Comparison of ENCODE assay signal across 9 cellular contexts in the genomic region with DNA sequence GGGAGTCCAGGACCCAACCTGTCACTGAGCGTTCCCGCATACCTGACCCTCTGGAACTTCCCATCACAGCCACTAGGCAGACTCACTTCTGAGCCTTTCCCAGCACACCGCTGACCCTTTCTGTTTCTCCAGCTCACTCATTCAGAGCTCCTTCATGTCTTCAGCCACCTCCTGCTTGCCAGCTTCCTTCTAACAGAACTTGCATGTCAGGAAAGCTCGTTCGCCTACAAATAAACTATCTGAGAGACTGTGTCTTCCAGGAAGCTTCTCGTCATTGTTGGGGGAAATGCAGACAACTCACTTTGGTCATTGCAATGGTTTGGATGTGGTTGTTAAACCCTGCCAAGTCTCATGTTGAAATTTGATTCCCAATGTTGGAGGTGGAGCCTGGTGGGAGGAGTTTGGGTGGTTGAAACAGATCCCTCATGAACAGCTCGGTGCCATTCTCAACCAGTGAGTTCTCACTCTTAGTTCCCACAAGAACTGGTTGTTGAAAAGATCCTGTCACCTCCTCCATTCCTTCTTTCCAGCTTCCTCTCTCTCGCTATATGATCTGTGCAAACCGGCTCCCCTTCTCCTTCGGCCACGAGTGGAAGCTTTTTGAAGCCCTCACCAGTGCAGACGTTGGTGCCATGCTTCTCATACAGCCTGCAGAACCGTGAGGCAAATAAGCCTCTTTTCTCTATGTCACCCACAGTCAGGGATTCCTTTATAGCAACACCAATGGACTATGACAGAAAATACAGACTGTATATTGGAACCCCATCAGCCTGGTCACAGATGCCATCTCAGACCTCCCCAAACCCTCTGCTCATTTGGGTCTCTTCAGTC. TPM values are rescaled to one million over a fixed set of nuclear protein-coding genes. Genes with fewer than 3 reads are reported as not detected.
DNase-seq lines count a peak whose midpoint lies in the region; ATAC-seq and TF ChIP-seq lines count a peak whose summit lies in the region.
"Had no signal": no experiment of that assay in that cellular context is flagged by ENCODE, and none has a peak within 500 bp of the region (broad histone marks: within the 10 kb centered on the region; RNA-seq: fewer than 3 reads in every experiment).

No MANE protein-coding gene starts in this region.

- H3K4me3 Mint-ChIP-seq in activated CD8-positive, alpha-beta T cell treated with anti-CD3 and anti-CD28 coated beads for 36 hours, result no peak overlapping the region
- H3K4me3 Mint-ChIP-seq in activated T-cell treated with anti-CD3 and anti-CD28 coated beads, Interleukin-2, amount 50 U/mL, for 4 hours, result no peak overlapping the region

- no peak overlapping the region for H3K27ac Mint-ChIP-seq in activated CD8-positive, alpha-beta T cell treated with anti-CD3 and anti-CD28 coated beads for 36 hours

- CTCF ChIA-PET in activated CD8-positive, alpha-beta T cell treated with anti-CD3 and anti-CD28 coated beads for 36 hours (lab: Charles Lee), result interaction anchor here (0.8 to 1.6 kb wide), 4 partner anchors 13 to 97 kb away, joined by 3 to 4 read pairs (median 3); no protein-coding TSS in a partner anchor

- H3K27me3 Mint-ChIP-seq in activated CD8-positive, alpha-beta T cell treated with anti-CD3 and anti-CD28 coated beads for 36 hours, result peaks cover 26% of the 10 kb centered on the region
- H3K27me3 Mint-ChIP-seq in activated T-cell treated with anti-CD3 and anti-CD28 coated beads, Interleukin-2, amount 50 U/mL, for 4 hours (ENCODE audit: low read depth), result peaks cover 28% of the 10 kb centered on the region

- H3K36me3 Mint-ChIP-seq in activated CD8-positive, alpha-beta T cell treated with anti-CD3 and anti-CD28 coated beads for 36 hours (ENCODE audit: low read depth), result no peaks in the 10 kb centered on the region
- H3K36me3 Mint-ChIP-seq in activated T-cell treated with anti-CD3 and anti-CD28 coated beads, Interleukin-2, amount 50 U/mL, for 4 hours (ENCODE audit: insufficient read depth), result no peaks in the 10 kb centered on the region

- DNase-seq in Right ventricle myocardium inferior (ENCODE audit: missing footprints), result no peak
- DNase-seq in cardiac septum (ENCODE audit: low spot score), result no peak
- DNase-seq in choroid plexus epithelial cell (ENCODE audit: low read depth), result peak; percentile 81
- peak; percentile 87 for DNase-seq in left kidney (ENCODE audit: low read depth, low spot score)
- no peak for DNase-seq in NK-92 treated with Interleukin-12 subunit alpha and Interleukin-12 subunit beta, amount 100 ng/mL, for 24 hours (lab: John Stamatoyannopoulos, UW)
- no peak for DNase-seq in stimulated activated CD4-positive, alpha-beta T cell treated with anti-CD3 and anti-CD28 coated beads, Interleukin-15, amount 100 ng/mL, for 24 hours
- DNase-seq in activated CD8-positive, alpha-beta T cell treated with anti-CD3 and anti-CD28 coated beads for 36 hours, result no peak
- no peak for DNase-seq in activated T-cell treated with anti-CD3 and anti-CD28 coated beads, Interleukin-2, amount 50 U/mL, for 4 hours

- intact Hi-C loops in Right ventricle myocardium inferior (cut with DNase I) (no loop called here), cardiac septum (cut with DNase I) (no loop called here)
- intact Hi-C loops in activated CD8-positive, alpha-beta T cell treated with anti-CD3 and anti-CD28 coated beads for 36 hours (cut with micrococcal nuclease), result no loop called here

- peak; percentile 71 for ATAC-seq in Right ventricle myocardium inferior
- ATAC-seq in activated CD8-positive, alpha-beta T cell treated with anti-CD3 and anti-CD28 coated beads for 36 hours, result no peak
- ATAC-seq in activated T-cell treated with anti-CD3 and anti-CD28 coated beads, Interleukin-2, amount 50 U/mL, for 4 hours, result no peak

- no peaks in the 10 kb centered on the region for H3K9me3 Mint-ChIP-seq in activated CD8-positive, alpha-beta T cell treated with anti-CD3 and anti-CD28 coated beads for 36 hours
- no peaks in the 10 kb centered on the region for H3K9me3 Mint-ChIP-seq in activated T-cell treated with anti-CD3 and anti-CD28 coated beads, Interleukin-2, amount 50 U/mL, for 4 hours

- TF ChIP-seq CTCF in choroid plexus epithelial cell (conservative IDR thresholded peaks at IDR 0.05; ENCODE audit: low read depth, low read length), result peak; percentile 43
- no peak for TF ChIP-seq CTCF in activated CD8-positive, alpha-beta T cell treated with anti-CD3 and anti-CD28 coated beads for 36 hours (IDR thresholded peaks at IDR 0.05)

- H3K4me3 ChIP-seq in choroid plexus epithelial cell (ENCODE audit: low read depth, low read length), result peak overlapping the region; percentile 42
- H3K4me3 ChIP-seq: BLaER1 had no signal

- H3K4me1 Mint-ChIP-seq in activated CD8-positive, alpha-beta T cell treated with anti-CD3 and anti-CD28 coated beads for 36 hours (ENCODE audit: low read depth), result peaks cover 7% of the 10 kb centered on the region
- H3K4me1 Mint-ChIP-seq in activated T-cell treated with anti-CD3 and anti-CD28 coated beads, Interleukin-2, amount 50 U/mL, for 4 hours (ENCODE audit: low read depth), result no peaks in the 10 kb centered on the region

- POLR2A ChIA-PET in activated CD8-positive, alpha-beta T cell treated with anti-CD3 and anti-CD28 coated beads for 36 hours (lab: Charles Lee), result interaction anchor here (0.7 kb wide), 1 partner anchor 299 kb away, joined by 3 read pairs; no protein-coding TSS in a partner anchor

RNA-seq across cellular contexts. Expression of a gene that starts 1.4 kb away (rescaled TPM):
- not detected for total RNA-seq in Right ventricle myocardium inferior
- not detected for total RNA-seq in cardiac septum
- not detected for total RNA-seq in activated CD8-positive, alpha-beta T cell treated with anti-CD3 and anti-CD28 coated beads for 36 hours
- total RNA-seq in activated T-cell treated with anti-CD3 and anti-CD28 coated beads, Interleukin-2, amount 50 U/mL, for 4 hours, result not detected

RNA-seq across cellular contexts. Expression of a gene that starts 28.1 kb away (rescaled TPM):
- total RNA-seq in Right ventricle myocardium inferior (0.14 TPM), cardiac septum (not detected)
- total RNA-seq in activated CD8-positive, alpha-beta T cell treated with anti-CD3 and anti-CD28 coated beads for 36 hours, result not detected
- not detected for total RNA-seq in activated T-cell treated with anti-CD3 and anti-CD28 coated beads, Interleukin-2, amount 50 U/mL, for 4 hours

RNA-seq across cellular contexts. Expression of a gene that starts 41.4 kb away (rescaled TPM):
- total RNA-seq in Right ventricle myocardium inferior (not detected), cardiac septum (not detected)
- not detected for total RNA-seq in activated CD8-positive, alpha-beta T cell treated with anti-CD3 and anti-CD28 coated beads for 36 hours
- total RNA-seq in activated T-cell treated with anti-CD3 and anti-CD28 coated beads, Interleukin-2, amount 50 U/mL, for 4 hours, result under 1 TPM in 1 of 3 donors, not detected in 2; 0.03 TPM

RNA-seq across cellular contexts. Expression of a gene that starts 50.2 kb away (rescaled TPM):
- total RNA-seq in Right ventricle myocardium inferior, result not detected
- total RNA-seq in cardiac septum, result not detected
- not detected for total RNA-seq in activated CD8-positive, alpha-beta T cell treated with anti-CD3 and anti-CD28 coated beads for 36 hours
- total RNA-seq in activated T-cell treated with anti-CD3 and anti-CD28 coated beads, Interleukin-2, amount 50 U/mL, for 4 hours, result under 1 TPM in 1 of 3 donors, not detected in 2; 0.28 TPM

Comparison
In these comparisons a context has a peak if more than half of its experiments do, and no peak if none do; other contexts are left out.
1. DNase-seq: peak in choroid plexus epithelial cell (single experiment) and left kidney (single experiment); none in Right ventricle myocardium inferior (single experiment), cardiac septum (single experiment), NK-92 treated with Interleukin-12 subunit alpha and Interleukin-12 subunit beta, amount 100 ng/mL, for 24 hours (single experiment), stimulated activated CD4-positive, alpha-beta T cell treated with anti-CD3 and anti-CD28 coated beads, Interleukin-15, amount 100 ng/mL, for 24 hours (single experiment), activated CD8-positive, alpha-beta T cell treated with anti-CD3 and anti-CD28 coated beads for 36 hours (single experiment) and activated T-cell treated with anti-CD3 and anti-CD28 coated beads, Interleukin-2, amount 50 U/mL, for 4 hours (single experiment).